Comparison of ENCODE assay signal across 14 cellular contexts in genomic region chr2:6008186-6008585, GRCh38.
DNase-seq lines count a peak whose midpoint lies in the region; ATAC-seq and TF ChIP-seq lines count a peak whose summit lies in the region.
"Had no signal": no experiment of that assay in that cellular context is flagged by ENCODE, and none has a peak within 500 bp of the region (broad histone marks: within the 10 kb centered on the region; RNA-seq: fewer than 3 reads in every experiment).

No MANE protein-coding gene starts in this region.

- H3K4me1 Mint-ChIP-seq in glutamatergic neuron (ENCODE audit: low read depth, unreplicated experiment), result peaks cover 25% of the 10 kb centered on the region
- H3K4me1 Mint-ChIP-seq: CD4-positive, CD25-positive, alpha-beta regulatory T cell; CD8-positive, alpha-beta memory T cell had no signal

- no peak overlapping the region for H3K4me3 Mint-ChIP-seq in glutamatergic neuron (ENCODE audit: unreplicated experiment)
- H3K4me3 Mint-ChIP-seq: CD8-positive, alpha-beta memory T cell had no signal

- no peak for TF ChIP-seq CTCF in glutamatergic neuron (IDR thresholded peaks at IDR 0.05; ENCODE audit: partially characterized antibody, unreplicated experiment)

- H3K9me3 Mint-ChIP-seq in glutamatergic neuron (ENCODE audit: unreplicated experiment), result peaks cover 3% of the 10 kb centered on the region

- no peak overlapping the region for H3K27ac Mint-ChIP-seq in glutamatergic neuron (ENCODE audit: unreplicated experiment)
- H3K27ac Mint-ChIP-seq: CD4-positive, CD25-positive, alpha-beta regulatory T cell; CD8-positive, alpha-beta memory T cell had no signal

- H3K36me3 Mint-ChIP-seq in glutamatergic neuron (ENCODE audit: unreplicated experiment), result no peaks in the 10 kb centered on the region
- H3K36me3 Mint-ChIP-seq: CD4-positive, CD25-positive, alpha-beta regulatory T cell; CD8-positive, alpha-beta memory T cell had no signal

- DNase-seq in Ammon's horn (ENCODE audit: low spot score) (peak; percentile 14), NCI-H1694 (lab: John Stamatoyannopoulos, UW) (peak; percentile 91), NCI-H446 treated with DMSO at 0.1 percent for 48 hours (lab: John Stamatoyannopoulos, UW) (peak; percentile 11), cerebellum (ENCODE audit: low spot score) (peak; percentile 56), glutamatergic neuron (no peak)
- DNase-seq: BE2C; CD4-positive, CD25-positive, alpha-beta regulatory T cell; CD8-positive, alpha-beta memory T cell; COR-L47; DMS153; DMS79; GF-D8; GM23248 had no signal

- no peak for ATAC-seq in GM21528 (IDR thresholded peaks at IDR 0.05; ENCODE audit: low FRiP score, unreplicated experiment)

- H3K27me3 Mint-ChIP-seq in glutamatergic neuron (ENCODE audit: unreplicated experiment), result no peaks in the 10 kb centered on the region
- H3K27me3 Mint-ChIP-seq: CD8-positive, alpha-beta memory T cell had no signal
